ENCODE assay signal across 20 cellular contexts in genomic region chr6:150895898-150896632, GRCh38. TPM values are rescaled to one million over a fixed set of nuclear protein-coding genes. Genes with fewer than 3 reads are reported as not detected.
DNase-seq lines count a peak whose midpoint lies in the region; ATAC-seq, FAIRE-seq and TF ChIP-seq lines count a peak whose summit lies in the region.
"Had no signal": no experiment of that assay in that cellular context is flagged by ENCODE, and none has a peak within 500 bp of the region (broad histone marks: within the 10 kb centered on the region; RNA-seq: fewer than 3 reads in every experiment).

No MANE protein-coding gene starts in this region.

- H3K9ac ChIP-seq in astrocyte (ENCODE audit: low read length) = peak overlapping the region; percentile 53

- ATAC-seq in GM21576 (IDR thresholded peaks at IDR 0.05; ENCODE audit: unreplicated experiment) (no peak), HG03342 (IDR thresholded peaks at IDR 0.05; ENCODE audit: unreplicated experiment) (no peak)
- ATAC-seq: Panc1 had no signal

- peak overlapping the region; percentile 43 for H3K27ac Mint-ChIP-seq in activated CD4-positive, alpha-beta T cell treated with anti-CD3 and anti-CD28 coated beads, Interleukin-2, amount 10 ng/mL, durations not matched to agents 24 days and 14 days
- H3K27ac Mint-ChIP-seq in astrocyte (ENCODE audit: unreplicated experiment) (no peak overlapping the region), nephron (peak overlapping the region; percentile 47 to 78 (median 75))

- H3K4me3 Mint-ChIP-seq in activated CD4-positive, alpha-beta T cell treated with anti-CD3 and anti-CD28 coated beads, Interleukin-2, amount 10 ng/mL, durations not matched to agents 24 days and 14 days = no peak overlapping the region
- no peak overlapping the region for H3K4me3 Mint-ChIP-seq in astrocyte (ENCODE audit: unreplicated experiment)
- H3K4me3 Mint-ChIP-seq in nephron = no peak overlapping the region

- no peak for DNase-seq in activated CD4-positive, alpha-beta T cell treated with anti-CD3 and anti-CD28 coated beads, Interleukin-2, amount 10 ng/mL, durations not matched to agents 24 days and 14 days
- DNase-seq in activated CD4-positive, alpha-beta T cell treated with anti-CD3 and anti-CD28 coated beads for 4 hours = no peak
- DNase-seq in GM12891 (ENCODE audit: insufficient read length, low spot score) (no peak), astrocyte (ENCODE audit: low read depth) (no peak), HEK293T (ENCODE audit: extremely low spot score) (no peak)
- DNase-seq: activated CD8-positive, alpha-beta memory T cell treated with anti-CD3 and anti-CD28 coated beads, Interleukin-2, amount 50 U/mL, for 48 hours; activated naive CD8-positive, alpha-beta T cell treated with anti-CD3 and anti-CD28 coated beads, Interleukin-2, amount 10 ng/mL, durations not matched to agents 7 days and 5 days; head of caudate nucleus; NCI-H1105 treated with DMSO at 0.1 percent for 48 hours; NCI-H2029 treated with DMSO at 0.1 percent for 48 hours; NCI-H82; occipital lobe; SIG-M5; substantia nigra; T-cell had no signal

- peaks cover 19% of the 10 kb centered on the region for H3K36me3 ChIP-seq in astrocyte (ENCODE audit: insufficient read depth, low read length)

- TF ChIP-seq POLR2A in GM12891 (IDR thresholded peaks at IDR 0.05; ENCODE audit: low read depth, low read length) = no peak

- no peak overlapping the region for H3K4me3 ChIP-seq in astrocyte (ENCODE audit: insufficient read depth, low read depth, low read length)

- no peak for TF ChIP-seq CTCF in astrocyte (IDR thresholded peaks at IDR 0.05; ENCODE audit: insufficient read depth, low read depth, low read length)
- TF ChIP-seq CTCF in nephron (IDR thresholded peaks at IDR 0.05; ENCODE audit: unreplicated experiment in 3 of 3) = no peak

- CTCF ChIA-PET in HEK293T (lab: Yijun Ruan, JAX) = interaction anchor here (1.8 kb wide), 1 partner anchor 14 kb away, joined by 5 read pairs; no protein-coding TSS in a partner anchor

- H2AFZ ChIP-seq in astrocyte (ENCODE audit: low read depth, low read length) = no peak overlapping the region

- H3K27me3 Mint-ChIP-seq in activated CD4-positive, alpha-beta T cell treated with anti-CD3 and anti-CD28 coated beads, Interleukin-2, amount 10 ng/mL, durations not matched to agents 24 days and 14 days = no peaks in the 10 kb centered on the region
- H3K27me3 Mint-ChIP-seq in astrocyte (ENCODE audit: low read depth, unreplicated experiment) = no peaks in the 10 kb centered on the region
- H3K27me3 Mint-ChIP-seq in nephron (ENCODE audit: low read depth) = peaks cover 3% of the 10 kb centered on the region
- H3K27me3 Mint-ChIP-seq: activated naive CD8-positive, alpha-beta T cell treated with anti-CD3 and anti-CD28 coated beads, Interleukin-2, amount 10 ng/mL, durations not matched to agents 7 days and 5 days; T-cell had no signal

- H3K36me3 Mint-ChIP-seq in activated CD4-positive, alpha-beta T cell treated with anti-CD3 and anti-CD28 coated beads, Interleukin-2, amount 10 ng/mL, durations not matched to agents 24 days and 14 days (ENCODE audit: low read depth) = peaks cover 38% of the 10 kb centered on the region
- H3K36me3 Mint-ChIP-seq in astrocyte (ENCODE audit: low read depth, unreplicated experiment) (peaks cover 24% of the 10 kb centered on the region), nephron (ENCODE audit: low read depth) (peaks cover 12% of the 10 kb centered on the region)

- FAIRE-seq in GM12891 (lab: Jason Lieb, UNC) (no peak), astrocyte (lab: Jason Lieb, UNC) (no peak)
- FAIRE-seq: A204.1 had no signal

- POLR2A ChIA-PET in HEK293T (lab: Yijun Ruan, JAX) = no interaction called here

- no peak overlapping the region for H3K27ac ChIP-seq in astrocyte (ENCODE audit: low read depth, low read length)

- H3K4me1 Mint-ChIP-seq in activated CD4-positive, alpha-beta T cell treated with anti-CD3 and anti-CD28 coated beads, Interleukin-2, amount 10 ng/mL, durations not matched to agents 24 days and 14 days = peaks cover 28% of the 10 kb centered on the region
- H3K4me1 Mint-ChIP-seq in astrocyte (ENCODE audit: low read depth, unreplicated experiment) (peaks cover 29% of the 10 kb centered on the region), nephron (peaks cover 67% of the 10 kb centered on the region)

- peaks cover 9% of the 10 kb centered on the region for H4K20me1 ChIP-seq in astrocyte (ENCODE audit: insufficient read depth, low read length)

- H3K4me2 ChIP-seq in astrocyte (ENCODE audit: low read length) = no peak overlapping the region

- peaks cover 33% of the 10 kb centered on the region for H3K4me1 ChIP-seq in astrocyte (ENCODE audit: insufficient read depth, low read length)

- no peaks in the 10 kb centered on the region for H3K9me3 ChIP-seq in astrocyte (ENCODE audit: insufficient read depth, low read depth, low read length)

- no peaks in the 10 kb centered on the region for H3K27me3 ChIP-seq in astrocyte (ENCODE audit: insufficient read depth, low read length)

- peaks cover 17% of the 10 kb centered on the region for H3K79me2 ChIP-seq in astrocyte (ENCODE audit: insufficient read depth, low read length)

- intact Hi-C loops in activated CD4-positive, alpha-beta T cell treated with anti-CD3 and anti-CD28 coated beads, Interleukin-2, amount 10 ng/mL, durations not matched to agents 24 days and 14 days (cut with micrococcal nuclease) = no loop called here

- no peaks in the 10 kb centered on the region for H3K9me3 Mint-ChIP-seq in activated CD4-positive, alpha-beta T cell treated with anti-CD3 and anti-CD28 coated beads, Interleukin-2, amount 10 ng/mL, durations not matched to agents 24 days and 14 days
- no peaks in the 10 kb centered on the region for H3K9me3 Mint-ChIP-seq in astrocyte (ENCODE audit: unreplicated experiment)
- no peaks in the 10 kb centered on the region for H3K9me3 Mint-ChIP-seq in nephron
- H3K9me3 Mint-ChIP-seq: activated naive CD8-positive, alpha-beta T cell treated with anti-CD3 and anti-CD28 coated beads, Interleukin-2, amount 10 ng/mL, durations not matched to agents 7 days and 5 days; T-cell had no signal

TF ChIP-seq in GM12891, 5 proteins besides CTCF, POLR2A, EP300 and RAD21:
- TF ChIP-seq PAX5 (IDR thresholded peaks at IDR 0.05; ENCODE audit: insufficient read depth, low read length, severe bottlenecking) = no peak
- TF ChIP-seq POLR2AphosphoS5 (IDR thresholded peaks at IDR 0.05; ENCODE audit: low read depth, low read length) = peak; percentile 25; the same call in 1 of the 2 replicates
- TF ChIP-seq TAF1 (IDR thresholded peaks at IDR 0.05; ENCODE audit: low read depth, low read length) = no peak
- TF ChIP-seq SPI1 (IDR thresholded peaks at IDR 0.05; ENCODE audit: low read depth, low read length) = no peak
- TF ChIP-seq POU2F2 (IDR thresholded peaks at IDR 0.05; ENCODE audit: low read depth, low read length) = no peak
TF ChIP-seq in GM12891: peak in this region for 1.

TF ChIP-seq in HEK293T, 16 proteins besides CTCF, POLR2A, EP300 and RAD21:
- no peak for TF ChIP-seq L3MBTL2 (conservative IDR thresholded peaks at IDR 0.05)
- TF ChIP-seq SUZ12 (IDR thresholded peaks at IDR 0.05) = no peak
- no peak for TF ChIP-seq PKNOX1 (IDR thresholded peaks at IDR 0.05)
- TF ChIP-seq BHLHE40 (IDR thresholded peaks at IDR 0.05; ENCODE audit: borderline replicate concordance) = no peak
- TF ChIP-seq ZNF384 (IDR thresholded peaks at IDR 0.05) = no peak
- TF ChIP-seq FOXM1 (IDR thresholded peaks at IDR 0.05; ENCODE audit: borderline replicate concordance) = no peak
- TF ChIP-seq LEF1 (IDR thresholded peaks at IDR 0.05; ENCODE audit: borderline replicate concordance) = no peak
- TF ChIP-seq CTBP1 (IDR thresholded peaks at IDR 0.05; ENCODE audit: borderline replicate concordance) = no peak
- no peak for TF ChIP-seq TARDBP (IDR thresholded peaks at IDR 0.05)
- TF ChIP-seq FOXA1 (IDR thresholded peaks at IDR 0.05) = no peak
- no peak for TF ChIP-seq ELF4 (IDR thresholded peaks at IDR 0.05)
- TF ChIP-seq ARNT (IDR thresholded peaks at IDR 0.05) = no peak

RNA-seq across cellular contexts. Expression of gene MTHFD1L, which starts 30.6 kb away (rescaled TPM):
- 136 and 137 TPM in 2 replicates for total RNA-seq in activated CD4-positive, alpha-beta T cell treated with anti-CD3 and anti-CD28 coated beads, Interleukin-2, amount 10 ng/mL, durations not matched to agents 24 days and 14 days
- polyA plus RNA-seq in GM12891 (2012; ENCODE audit: low read depth, missing spikeins) = 42.2 TPM
- total RNA-seq in astrocyte = 103 and 107 TPM in 2 replicates
